1 cellular context compared by ENCODE assay signal in the genomic region with DNA sequence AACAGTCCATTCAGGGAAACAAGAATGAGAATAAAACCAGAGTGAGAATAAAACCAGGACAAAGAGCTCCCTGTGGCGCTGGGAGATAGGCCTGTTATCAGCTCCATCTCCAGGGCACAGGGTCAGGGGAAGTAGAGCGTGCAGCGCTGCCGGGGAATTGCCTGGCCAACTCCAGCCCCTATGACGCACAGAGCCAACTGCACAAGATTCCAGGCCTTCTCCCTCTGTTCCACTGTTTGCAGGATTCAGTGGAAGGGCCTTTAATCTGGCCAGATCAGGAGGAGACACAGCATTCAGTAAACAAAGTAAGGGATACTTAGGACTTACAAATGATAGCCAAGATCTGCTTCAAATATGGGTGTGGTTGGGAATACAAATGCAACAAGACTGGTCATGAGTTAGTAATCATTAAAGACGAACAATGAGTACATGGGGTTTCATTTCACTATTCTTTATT.
TF ChIP-seq lines count a peak whose summit lies in the region.

No MANE protein-coding gene starts in this region.

TF ChIP-seq in GM23338, 12 proteins besides CTCF, POLR2A, EP300 and RAD21 (continued from another document):
- TF ChIP-seq, protein P1, sequence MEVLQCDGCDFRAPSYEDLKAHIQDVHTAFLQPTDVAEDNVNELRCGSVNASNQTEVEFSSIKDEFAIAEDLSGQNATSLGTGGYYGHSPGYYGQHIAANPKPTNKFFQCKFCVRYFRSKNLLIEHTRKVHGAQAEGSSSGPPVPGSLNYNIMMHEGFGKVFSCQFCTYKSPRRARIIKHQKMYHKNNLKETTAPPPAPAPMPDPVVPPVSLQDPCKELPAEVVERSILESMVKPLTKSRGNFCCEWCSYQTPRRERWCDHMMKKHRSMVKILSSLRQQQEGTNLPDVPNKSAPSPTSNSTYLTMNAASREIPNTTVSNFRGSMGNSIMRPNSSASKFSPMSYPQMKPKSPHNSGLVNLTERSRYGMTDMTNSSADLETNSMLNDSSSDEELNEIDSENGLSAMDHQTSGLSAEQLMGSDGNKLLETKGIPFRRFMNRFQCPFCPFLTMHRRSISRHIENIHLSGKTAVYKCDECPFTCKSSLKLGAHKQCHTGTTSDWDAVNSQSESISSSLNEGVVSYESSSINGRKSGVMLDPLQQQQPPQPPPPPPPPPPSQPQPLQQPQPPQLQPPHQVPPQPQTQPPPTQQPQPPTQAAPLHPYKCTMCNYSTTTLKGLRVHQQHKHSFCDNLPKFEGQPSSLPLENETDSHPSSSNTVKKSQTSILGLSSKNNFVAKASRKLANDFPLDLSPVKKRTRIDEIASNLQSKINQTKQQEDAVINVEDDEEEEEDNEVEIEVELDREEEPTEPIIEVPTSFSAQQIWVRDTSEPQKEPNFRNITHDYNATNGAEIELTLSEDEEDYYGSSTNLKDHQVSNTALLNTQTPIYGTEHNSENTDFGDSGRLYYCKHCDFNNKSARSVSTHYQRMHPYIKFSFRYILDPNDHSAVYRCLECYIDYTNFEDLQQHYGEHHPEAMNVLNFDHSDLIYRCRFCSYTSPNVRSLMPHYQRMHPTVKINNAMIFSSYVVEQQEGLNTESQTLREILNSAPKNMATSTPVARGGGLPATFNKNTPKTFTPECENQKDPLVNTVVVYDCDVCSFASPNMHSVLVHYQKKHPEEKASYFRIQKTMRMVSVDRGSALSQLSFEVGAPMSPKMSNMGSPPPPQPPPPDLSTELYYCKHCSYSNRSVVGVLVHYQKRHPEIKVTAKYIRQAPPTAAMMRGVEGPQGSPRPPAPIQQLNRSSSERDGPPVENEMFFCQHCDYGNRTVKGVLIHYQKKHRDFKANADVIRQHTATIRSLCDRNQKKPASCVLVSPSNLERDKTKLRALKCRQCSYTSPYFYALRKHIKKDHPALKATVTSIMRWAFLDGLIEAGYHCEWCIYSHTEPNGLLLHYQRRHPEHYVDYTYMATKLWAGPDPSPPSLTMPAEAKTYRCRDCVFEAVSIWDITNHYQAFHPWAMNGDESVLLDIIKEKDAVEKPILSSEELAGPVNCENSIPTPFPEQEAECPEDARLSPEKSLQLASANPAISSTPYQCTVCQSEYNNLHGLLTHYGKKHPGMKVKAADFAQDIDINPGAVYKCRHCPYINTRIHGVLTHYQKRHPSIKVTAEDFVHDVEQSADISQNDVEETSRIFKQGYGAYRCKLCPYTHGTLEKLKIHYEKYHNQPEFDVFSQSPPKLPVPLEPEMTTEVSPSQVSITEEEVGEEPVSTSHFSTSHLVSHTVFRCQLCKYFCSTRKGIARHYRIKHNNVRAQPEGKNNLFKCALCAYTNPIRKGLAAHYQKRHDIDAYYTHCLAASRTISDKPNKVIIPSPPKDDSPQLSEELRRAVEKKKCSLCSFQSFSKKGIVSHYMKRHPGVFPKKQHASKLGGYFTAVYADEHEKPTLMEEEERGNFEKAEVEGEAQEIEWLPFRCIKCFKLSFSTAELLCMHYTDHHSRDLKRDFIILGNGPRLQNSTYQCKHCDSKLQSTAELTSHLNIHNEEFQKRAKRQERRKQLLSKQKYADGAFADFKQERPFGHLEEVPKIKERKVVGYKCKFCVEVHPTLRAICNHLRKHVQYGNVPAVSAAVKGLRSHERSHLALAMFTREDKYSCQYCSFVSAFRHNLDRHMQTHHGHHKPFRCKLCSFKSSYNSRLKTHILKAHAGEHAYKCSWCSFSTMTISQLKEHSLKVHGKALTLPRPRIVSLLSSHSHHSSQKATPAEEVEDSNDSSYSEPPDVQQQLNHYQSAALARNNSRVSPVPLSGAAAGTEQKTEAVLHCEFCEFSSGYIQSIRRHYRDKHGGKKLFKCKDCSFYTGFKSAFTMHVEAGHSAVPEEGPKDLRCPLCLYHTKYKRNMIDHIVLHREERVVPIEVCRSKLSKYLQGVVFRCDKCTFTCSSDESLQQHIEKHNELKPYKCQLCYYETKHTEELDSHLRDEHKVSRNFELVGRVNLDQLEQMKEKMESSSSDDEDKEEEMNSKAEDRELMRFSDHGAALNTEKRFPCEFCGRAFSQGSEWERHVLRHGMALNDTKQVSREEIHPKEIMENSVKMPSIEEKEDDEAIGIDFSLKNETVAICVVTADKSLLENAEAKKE (CRISPR knock-in tag; IDR thresholded peaks at IDR 0.05) = no peak
- no peak for TF ChIP-seq STAT1 (IDR thresholded peaks at IDR 0.05; ENCODE audit: unreplicated experiment)
- no peak for TF ChIP-seq EZH2phosphoT487 (IDR thresholded peaks at IDR 0.05; ENCODE audit: unreplicated experiment)
- no peak for TF ChIP-seq NANOG (IDR thresholded peaks at IDR 0.05; ENCODE audit: borderline replicate concordance)
- TF ChIP-seq ZNF114 (CRISPR knock-in tag; IDR thresholded peaks at IDR 0.05) = no peak
- TF ChIP-seq, protein P2, sequence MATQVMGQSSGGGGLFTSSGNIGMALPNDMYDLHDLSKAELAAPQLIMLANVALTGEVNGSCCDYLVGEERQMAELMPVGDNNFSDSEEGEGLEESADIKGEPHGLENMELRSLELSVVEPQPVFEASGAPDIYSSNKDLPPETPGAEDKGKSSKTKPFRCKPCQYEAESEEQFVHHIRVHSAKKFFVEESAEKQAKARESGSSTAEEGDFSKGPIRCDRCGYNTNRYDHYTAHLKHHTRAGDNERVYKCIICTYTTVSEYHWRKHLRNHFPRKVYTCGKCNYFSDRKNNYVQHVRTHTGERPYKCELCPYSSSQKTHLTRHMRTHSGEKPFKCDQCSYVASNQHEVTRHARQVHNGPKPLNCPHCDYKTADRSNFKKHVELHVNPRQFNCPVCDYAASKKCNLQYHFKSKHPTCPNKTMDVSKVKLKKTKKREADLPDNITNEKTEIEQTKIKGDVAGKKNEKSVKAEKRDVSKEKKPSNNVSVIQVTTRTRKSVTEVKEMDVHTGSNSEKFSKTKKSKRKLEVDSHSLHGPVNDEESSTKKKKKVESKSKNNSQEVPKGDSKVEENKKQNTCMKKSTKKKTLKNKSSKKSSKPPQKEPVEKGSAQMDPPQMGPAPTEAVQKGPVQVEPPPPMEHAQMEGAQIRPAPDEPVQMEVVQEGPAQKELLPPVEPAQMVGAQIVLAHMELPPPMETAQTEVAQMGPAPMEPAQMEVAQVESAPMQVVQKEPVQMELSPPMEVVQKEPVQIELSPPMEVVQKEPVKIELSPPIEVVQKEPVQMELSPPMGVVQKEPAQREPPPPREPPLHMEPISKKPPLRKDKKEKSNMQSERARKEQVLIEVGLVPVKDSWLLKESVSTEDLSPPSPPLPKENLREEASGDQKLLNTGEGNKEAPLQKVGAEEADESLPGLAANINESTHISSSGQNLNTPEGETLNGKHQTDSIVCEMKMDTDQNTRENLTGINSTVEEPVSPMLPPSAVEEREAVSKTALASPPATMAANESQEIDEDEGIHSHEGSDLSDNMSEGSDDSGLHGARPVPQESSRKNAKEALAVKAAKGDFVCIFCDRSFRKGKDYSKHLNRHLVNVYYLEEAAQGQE (IDR thresholded peaks at IDR 0.05; ENCODE audit: unreplicated experiment) = no peak
- TF ChIP-seq JUNB (IDR thresholded peaks at IDR 0.05; ENCODE audit: unreplicated experiment) = no peak
- TF ChIP-seq, protein P3, sequence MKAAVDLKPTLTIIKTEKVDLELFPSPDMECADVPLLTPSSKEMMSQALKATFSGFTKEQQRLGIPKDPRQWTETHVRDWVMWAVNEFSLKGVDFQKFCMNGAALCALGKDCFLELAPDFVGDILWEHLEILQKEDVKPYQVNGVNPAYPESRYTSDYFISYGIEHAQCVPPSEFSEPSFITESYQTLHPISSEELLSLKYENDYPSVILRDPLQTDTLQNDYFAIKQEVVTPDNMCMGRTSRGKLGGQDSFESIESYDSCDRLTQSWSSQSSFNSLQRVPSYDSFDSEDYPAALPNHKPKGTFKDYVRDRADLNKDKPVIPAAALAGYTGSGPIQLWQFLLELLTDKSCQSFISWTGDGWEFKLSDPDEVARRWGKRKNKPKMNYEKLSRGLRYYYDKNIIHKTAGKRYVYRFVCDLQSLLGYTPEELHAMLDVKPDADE (IDR thresholded peaks at IDR 0.05) = no peak
- TF ChIP-seq EZH2 (IDR thresholded peaks at IDR 0.05; ENCODE audit: low read depth, unreplicated experiment) = no peak
- TF ChIP-seq CREB1 (CRISPR knock-in tag; IDR thresholded peaks at IDR 0.05; ENCODE audit: low read depth) = no peak
- TF ChIP-seq POLR2AphosphoS5 (IDR thresholded peaks at IDR 0.05; ENCODE audit: low read depth) = no peak
